In the genomic region with DNA sequence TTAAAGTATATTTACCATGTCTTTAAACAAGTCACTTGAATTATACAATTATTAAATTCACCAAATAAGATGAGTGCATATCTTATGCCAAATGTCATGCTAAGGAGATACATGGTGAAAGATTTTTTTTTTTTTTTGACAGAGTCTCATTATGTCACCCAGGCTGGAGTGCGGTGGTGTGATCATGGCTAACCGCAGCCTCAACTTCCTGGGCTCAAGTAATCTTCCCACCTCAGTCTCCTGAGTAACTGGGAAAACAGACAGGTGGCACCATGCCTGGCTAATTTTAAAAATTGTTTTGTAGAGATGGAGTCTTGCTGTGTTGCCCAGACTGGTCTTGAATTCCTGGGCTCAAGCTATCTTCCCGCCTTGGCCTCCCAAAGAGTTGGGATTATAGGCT, we compare ENCODE assay signal across 27 cellular contexts.
A peak's percentile ranks its signal among the peaks of the same experiment; 100 is the strongest.
DNase-seq lines count a peak whose midpoint lies in the region; FAIRE-seq and TF ChIP-seq lines count a peak whose summit lies in the region.
"Had no signal": no experiment of that assay in that cellular context is flagged by ENCODE, and none has a peak within 500 bp of the region (broad histone marks: within the 10 kb centered on the region; RNA-seq: fewer than 3 reads in every experiment).

No MANE protein-coding gene starts in this region.

- DNase-seq in GM18507 (ENCODE audit: extremely low spot score, insufficient read length, low read depth) (no peak), KBM-7 (peak; percentile 58), NCI-H1105 treated with DMSO at 0.1 percent for 48 hours (lab: John Stamatoyannopoulos, UW) (no peak), NCI-H748 treated with DMSO at 0.1 percent for 48 hours (lab: John Stamatoyannopoulos, UW) (no peak), MG63 (no peak)
- DNase-seq: CD8-positive, alpha-beta memory T cell; DMS 273 treated with DMSO at 0.1 percent for 48 hours; DMS79; EL; GDM1; GM23248; H7; KG1; NCI-H1048; NCI-H1436; NCI-H187; NCI-H2081 treated with DMSO at 0.1 percent for 48 hours; NCI-H2171; NCI-H226; NCI-H510A treated with DMSO at 0.1 percent for 48 hours; PC-3; T-helper 17 cell had no signal

- H3K9ac ChIP-seq in OCI-LY3 (ENCODE audit: low read length): no peak overlapping the region
- H3K9ac ChIP-seq: GM23248 had no signal

- peak; percentile 60 for FAIRE-seq in GM18507 (lab: Jason Lieb, UNC)
- FAIRE-seq: GM12892, HTR-8/SVneo had no signal

- in situ Hi-C loops in KBM-7 (cut with MboI; ENCODE audit: low pct_unique_long_range_greater_than_20kb, low sequenced_read_pairs): no loop called here

- H4K20me1 ChIP-seq in OCI-LY3 (ENCODE audit: insufficient read depth, low read length): no peaks in the 10 kb centered on the region

- H3K9me3 ChIP-seq in OCI-LY3 (ENCODE audit: insufficient read depth, low read length): no peaks in the 10 kb centered on the region
- no peaks in the 10 kb centered on the region for H3K9me3 ChIP-seq in neutrophil
- H3K9me3 ChIP-seq in MG63: peaks cover 7% of the 10 kb centered on the region

- H3K27me3 ChIP-seq in OCI-LY3 (ENCODE audit: low read depth, low read length): peaks cover 15% of the 10 kb centered on the region
- H3K27me3 ChIP-seq in neutrophil: no peaks in the 10 kb centered on the region
- no peaks in the 10 kb centered on the region for H3K27me3 ChIP-seq in MG63

- H2AFZ ChIP-seq in OCI-LY3 (ENCODE audit: low read depth, low read length): no peak overlapping the region
- H2AFZ ChIP-seq: GM23248 had no signal

- 0 out of 2 replicates have a peak overlapping the region, but pooled peaks have one; percentile 31 for H3K4me2 ChIP-seq in OCI-LY3 (ENCODE audit: low read length)

- no peak overlapping the region for H3K4me3 ChIP-seq in OCI-LY3 (ENCODE audit: low read length)
- peak overlapping the region in 1 of 2 experiments; percentile 22 for H3K4me3 ChIP-seq in neutrophil (ENCODE audit: low read depth in 1 of 2, low read length in 1 of 2)
- no peak overlapping the region for H3K4me3 ChIP-seq in MG63
- H3K4me3 ChIP-seq: GM23248 had no signal

- no peaks in the 10 kb centered on the region for H3K79me2 ChIP-seq in OCI-LY3 (ENCODE audit: low read length)

- no peak for TF ChIP-seq CTCF in OCI-LY3 (IDR thresholded peaks at IDR 0.05; ENCODE audit: low read depth, low read length)
- no peak for TF ChIP-seq CTCF in neutrophil (IDR thresholded peaks at IDR 0.05)

- H3K27ac ChIP-seq in OCI-LY3 (ENCODE audit: low read length): no peak overlapping the region
- H3K27ac ChIP-seq in neutrophil: peak overlapping the region; percentile 76
- H3K27ac ChIP-seq: C4-2B, GM23248 had no signal

- no peaks in the 10 kb centered on the region for H3K36me3 ChIP-seq in OCI-LY3 (replicated peaks; ENCODE audit: low read depth, low read length)
- H3K36me3 ChIP-seq in neutrophil: no peaks in the 10 kb centered on the region
- H3K36me3 ChIP-seq in MG63: no peaks in the 10 kb centered on the region

- H3K4me1 ChIP-seq in OCI-LY3 (ENCODE audit: low read length): peaks cover 10% of the 10 kb centered on the region; the same call in 1 of the 2 replicates
- H3K4me1 ChIP-seq in neutrophil (ENCODE audit: control insufficient read depth in 1 of 2, insufficient read depth in 1 of 2, low read depth in 1 of 2, low read length in 1 of 2): peaks cover 38 to 57% of the 10 kb centered on the region in 2 experiments
